Comparison of ENCODE assay signal across 27 cellular contexts in genomic region chr13:110571897-110572777, GRCh38.
"Had no signal": no experiment of that assay in that cellular context is flagged by ENCODE, and none has a peak within 500 bp of the region (broad histone marks: within the 10 kb centered on the region; RNA-seq: fewer than 3 reads in every experiment).

No MANE protein-coding gene starts in this region.

- H3K9me3 Mint-ChIP-seq: activated CD4-positive, alpha-beta memory T cell treated with anti-CD3 and anti-CD28 coated beads for 36 hours; activated CD4-positive, alpha-beta T cell treated with anti-CD3 and anti-CD28 coated beads, Interleukin-2, amount 10 ng/mL, durations not matched to agents 24 days and 14 days; activated naive CD4-positive, alpha-beta T cell treated with anti-CD3 and anti-CD28 coated beads, Interleukin-2, amount 50 U/mL, for 24 hours; activated naive CD8-positive, alpha-beta T cell treated with anti-CD3 and anti-CD28 coated beads, Interleukin-2, amount 50 U/mL, for 24 hours; activated T-helper 1 cell treated with anti-CD3 and anti-CD28 coated beads, Interleukin-12 subunit alpha, Interleukin-12 subunit beta, Interleukin-2, Interleukin-4 antibody, amounts not matched to agents 30 ng/mL and 10 ng/mL and 1 ng/mL, durations not matched to agents 14 hours and 24 hours and 36 hours; central memory CD8-positive, alpha-beta T cell; dendritic cell treated with granulocyte-macrophage colony-stimulating factor and Interleukin-4, amounts not matched to agents 40 ng/mL and 50 ng/mL, for 4 days; memory B cell; nephron; stimulated activated naive B cell treated with anti-CD40 and anti-IgM and Interleukin-4, amounts not matched to agents 10 μg/mL and 1 μg/mL and 100 μg/mL, for 72 hours had no signal

- H3K27ac ChIP-seq: breast epithelium, esophagus muscularis mucosa, neutrophil, right lobe of liver, skin epidermis, stomach, thyroid gland had no signal

- H3K36me3 Mint-ChIP-seq: activated CD4-positive, alpha-beta memory T cell treated with anti-CD3 and anti-CD28 coated beads for 36 hours; activated naive CD4-positive, alpha-beta T cell treated with anti-CD3 and anti-CD28 coated beads, Interleukin-2, amount 50 U/mL, for 24 hours; memory B cell; stimulated activated naive B cell treated with anti-CD40 and anti-IgM and Interleukin-4, amounts not matched to agents 10 μg/mL and 1 μg/mL and 100 μg/mL, for 72 hours had no signal

- H3K27me3 ChIP-seq: breast epithelium, right lobe of liver, thyroid gland had no signal

- H3K9me3 ChIP-seq: breast epithelium, esophagus muscularis mucosa, mucosa of descending colon, neutrophil, right lobe of liver, stomach, thyroid gland had no signal

- H3K4me3 Mint-ChIP-seq: activated CD4-positive, alpha-beta memory T cell treated with anti-CD3 and anti-CD28 coated beads for 36 hours; activated CD4-positive, alpha-beta T cell treated with anti-CD3 and anti-CD28 coated beads, Interleukin-2, amount 10 ng/mL, durations not matched to agents 24 days and 14 days; activated naive CD4-positive, alpha-beta T cell treated with anti-CD3 and anti-CD28 coated beads, Interleukin-2, amount 50 U/mL, for 24 hours; activated naive CD8-positive, alpha-beta T cell treated with anti-CD3 and anti-CD28 coated beads, Interleukin-2, amount 50 U/mL, for 24 hours; activated T-helper 1 cell treated with anti-CD3 and anti-CD28 coated beads, Interleukin-12 subunit alpha, Interleukin-12 subunit beta, Interleukin-2, Interleukin-4 antibody, amounts not matched to agents 30 ng/mL and 10 ng/mL and 1 ng/mL, durations not matched to agents 14 hours and 24 hours and 36 hours; central memory CD8-positive, alpha-beta T cell; dendritic cell treated with granulocyte-macrophage colony-stimulating factor and Interleukin-4, amounts not matched to agents 40 ng/mL and 50 ng/mL, for 4 days; memory B cell; nephron; stimulated activated naive B cell treated with anti-CD40 and anti-IgM and Interleukin-4, amounts not matched to agents 10 μg/mL and 1 μg/mL and 100 μg/mL, for 72 hours; T-helper 17 cell had no signal

- H3K27ac Mint-ChIP-seq: activated CD4-positive, alpha-beta memory T cell treated with anti-CD3 and anti-CD28 coated beads for 36 hours; activated CD4-positive, alpha-beta T cell treated with anti-CD3 and anti-CD28 coated beads, Interleukin-2, amount 10 ng/mL, durations not matched to agents 24 days and 14 days; activated naive CD4-positive, alpha-beta T cell treated with anti-CD3 and anti-CD28 coated beads, Interleukin-2, amount 50 U/mL, for 24 hours; activated naive CD8-positive, alpha-beta T cell treated with anti-CD3 and anti-CD28 coated beads, Interleukin-2, amount 50 U/mL, for 24 hours; activated T-helper 1 cell treated with anti-CD3 and anti-CD28 coated beads, Interleukin-12 subunit alpha, Interleukin-12 subunit beta, Interleukin-2, Interleukin-4 antibody, amounts not matched to agents 30 ng/mL and 10 ng/mL and 1 ng/mL, durations not matched to agents 14 hours and 24 hours and 36 hours; dendritic cell treated with granulocyte-macrophage colony-stimulating factor and Interleukin-4, amounts not matched to agents 40 ng/mL and 50 ng/mL, for 4 days; memory B cell; progenitor cell of endocrine pancreas; stimulated activated naive B cell treated with anti-CD40 and anti-IgM and Interleukin-4, amounts not matched to agents 10 μg/mL and 1 μg/mL and 100 μg/mL, for 72 hours; T-helper 17 cell had no signal

- ATAC-seq: activated naive CD8-positive, alpha-beta T cell treated with anti-CD3 and anti-CD28 coated beads, Interleukin-2, amount 50 U/mL, for 24 hours; left cardiac atrium; mucosa of descending colon; right lobe of liver; T-helper 17 cell had no signal

- H3K36me3 ChIP-seq: breast epithelium, esophagus muscularis mucosa, neutrophil, right lobe of liver, stomach, thyroid gland had no signal

- H3K4me1 ChIP-seq: breast epithelium, right lobe of liver, thyroid gland had no signal

- DNase-seq: activated CD4-positive, alpha-beta memory T cell treated with anti-CD3 and anti-CD28 coated beads for 36 hours; activated CD4-positive, alpha-beta T cell treated with anti-CD3 and anti-CD28 coated beads, Interleukin-2, amount 10 ng/mL, durations not matched to agents 24 days and 14 days; activated CD4-positive, CD25-positive, alpha-beta regulatory T cell treated with anti-CD3 and anti-CD28 coated beads, Interleukin-2, amount 50 U/mL, for 72 hours; activated CD8-positive, alpha-beta memory T cell treated with anti-CD3 and anti-CD28 coated beads, Interleukin-2, amount 50 U/mL, for 4 hours; activated naive CD8-positive, alpha-beta T cell treated with anti-CD3 and anti-CD28 coated beads, Interleukin-2, amount 50 U/mL, for 24 hours; activated T-cell treated with anti-CD3 and anti-CD28 coated beads, Interleukin-2, amount 50 U/mL, for 1 hour; amygdala; left cardiac atrium; mucosa of descending colon; stimulated activated CD4-positive, alpha-beta T cell treated with anti-CD3 and anti-CD28 coated beads, Interleukin-2, amount 100 ng/mL, for 24 hours; stimulated activated naive B cell treated with anti-CD40 and anti-IgM and Interleukin-4, amounts not matched to agents 10 μg/mL and 1 μg/mL and 100 μg/mL, for 72 hours; stomach; T-helper 17 cell; T1000; thyroid gland had no signal

- H3K4me1 Mint-ChIP-seq: nephron had no signal

- H3K4me3 ChIP-seq: breast epithelium, esophagus muscularis mucosa, mucosa of descending colon, right lobe of liver, skin epidermis, stomach, thyroid gland had no signal
